In the genomic region with DNA sequence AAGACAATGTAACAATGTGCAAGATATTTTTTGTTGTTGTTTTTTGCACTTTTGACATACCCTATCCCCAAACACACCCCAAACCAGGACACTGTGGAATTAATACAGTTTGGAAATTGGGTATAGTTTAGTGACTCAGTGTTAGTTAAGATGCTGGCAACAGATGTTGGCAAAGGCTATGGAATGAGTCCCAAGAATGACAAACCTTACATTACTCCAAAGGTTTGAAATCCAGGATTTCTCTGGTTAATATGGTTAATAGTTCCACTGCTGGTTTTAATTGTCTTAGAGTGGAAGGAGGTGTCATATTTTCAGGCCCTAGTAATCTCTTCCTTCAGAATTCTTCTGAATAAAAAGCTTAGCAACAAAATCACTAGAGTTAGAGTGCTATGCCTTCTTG, we compare ENCODE assay signal across 8 cellular contexts. TPM values are rescaled to one million over a fixed set of nuclear protein-coding genes. Genes with fewer than 3 reads are reported as not detected.
DNase-seq lines count a peak whose midpoint lies in the region; ATAC-seq and TF ChIP-seq lines count a peak whose summit lies in the region.

No MANE protein-coding gene starts in this region.

- H3K9me2 ChIP-seq in SK-N-SH: no peaks in the 10 kb centered on the region

- H3K4me3 ChIP-seq in SK-N-SH (ENCODE audit: low read depth in 2 of 2, low read length in 1 of 2) (0 out of 4 replicates have a peak overlapping the region, but pooled peaks of 1 of the 2 experiments have one; percentile 2), WI38 (ENCODE audit: low read depth, low read length) (peak overlapping the region; percentile 45), fibroblast of the aortic adventitia (ENCODE audit: low read depth, low read length) (no peak overlapping the region), subcutaneous abdominal adipose tissue (ENCODE audit: low read depth in 1 of 5, low read length in 5 of 5) (peak overlapping the region in 3 of 5 donors; percentile 14 to 54 (median 21))

- H3K27me3 ChIP-seq in SK-N-SH (ENCODE audit: insufficient read depth) (no peaks in the 10 kb centered on the region), subcutaneous abdominal adipose tissue (ENCODE audit: control insufficient read depth in 5 of 5, insufficient read depth in 4 of 5, low read length in 5 of 5) (no peaks in the 10 kb centered on the region)

- H3K27ac Mint-ChIP-seq in chondrocyte (ENCODE audit: unreplicated experiment): no peak overlapping the region

- H3K36me3 ChIP-seq in SK-N-SH (replicated peaks in 1 of 2; ENCODE audit: control insufficient read depth in 1 of 2, insufficient read depth in 2 of 2, low read length in 1 of 2) (peaks cover 0 to under 1% of the 10 kb centered on the region in 2 experiments), subcutaneous abdominal adipose tissue (ENCODE audit: control insufficient read depth in 5 of 5, insufficient read depth in 5 of 5, low read length in 5 of 5) (peaks cover 0 to under 1% (median under 1%) of the 10 kb centered on the region in 5 donors)

- H4K20me1 ChIP-seq in SK-N-SH (ENCODE audit: insufficient read depth): no peaks in the 10 kb centered on the region

- no peaks in the 10 kb centered on the region for H3K9me3 ChIP-seq in SK-N-SH
- H3K9me3 ChIP-seq in subcutaneous abdominal adipose tissue (ENCODE audit: control insufficient read depth in 5 of 5, low read length in 5 of 5): no peaks in the 10 kb centered on the region

- H3K27me3 Mint-ChIP-seq in chondrocyte (ENCODE audit: low read depth): no peaks in the 10 kb centered on the region

- no peak overlapping the region for H3K4me3 Mint-ChIP-seq in chondrocyte (ENCODE audit: unreplicated experiment)

- peaks cover 10 to 37% of the 10 kb centered on the region in 2 experiments for H3K4me1 ChIP-seq in SK-N-SH (ENCODE audit: control insufficient read depth in 1 of 2, insufficient read depth in 2 of 2, low read depth in 1 of 2, low read length in 1 of 2)
- peaks cover 8 to 47% (median 38%) of the 10 kb centered on the region in 5 donors for H3K4me1 ChIP-seq in subcutaneous abdominal adipose tissue (ENCODE audit: control insufficient read depth in 5 of 5, insufficient read depth in 5 of 5, low read length in 5 of 5)

- H3F3A ChIP-seq in SK-N-SH (replicated peaks; ENCODE audit: insufficient read depth): peaks cover 52% of the 10 kb centered on the region

- TF ChIP-seq CTCF in SK-N-SH (IDR thresholded peaks at IDR 0.05): no peak
- no peak for TF ChIP-seq CTCF in WI38 (IDR thresholded peaks at IDR 0.05; ENCODE audit: low read depth, low read length)
- no peak for TF ChIP-seq CTCF in fibroblast of the aortic adventitia (IDR thresholded peaks at IDR 0.05; ENCODE audit: insufficient read depth, low read length)
- no peak for TF ChIP-seq CTCF in chondrocyte (IDR thresholded peaks at IDR 0.05)

- H3K4me1 Mint-ChIP-seq in chondrocyte (ENCODE audit: low read depth): peaks cover 38% of the 10 kb centered on the region

- POLR2A ChIA-PET in SK-N-SH (lab: Yijun Ruan, JAX): no interaction called here

- no peaks in the 10 kb centered on the region for H3K9me3 Mint-ChIP-seq in chondrocyte (ENCODE audit: low read depth)

- H3K79me2 ChIP-seq in SK-N-SH (ENCODE audit: insufficient read depth): peaks cover 25% of the 10 kb centered on the region

- H2AFZ ChIP-seq in SK-N-SH (ENCODE audit: low read depth): no peak overlapping the region

- TF ChIP-seq RAD21 in SK-N-SH (IDR thresholded peaks at IDR 0.05; ENCODE audit: low read length): no peak

- H3K9ac ChIP-seq in SK-N-SH: no peak overlapping the region
- H3K9ac ChIP-seq in subcutaneous abdominal adipose tissue (ENCODE audit: low read length in 5 of 5): peak overlapping the region in 3 of 5 donors; percentile 21 to 58 (median 48)

- no peak for ATAC-seq in SK-N-SH treated with all-trans-retinoic acid at 6 μM for 48 hours
- ATAC-seq in HG02870 (IDR thresholded peaks at IDR 0.05; ENCODE audit: unreplicated experiment): no peak
- ATAC-seq in left lobe of liver: no peak

- peak in 1 of 2 experiments; percentile 42; a peak in 1 of 4 replicates for TF ChIP-seq EP300 in SK-N-SH (IDR thresholded peaks at IDR 0.05; ENCODE audit: borderline replicate concordance in 1 of 2, low read depth in 1 of 2, low read length in 1 of 2)

- peaks cover 2% of the 10 kb centered on the region for H3K36me3 Mint-ChIP-seq in chondrocyte (ENCODE audit: low read depth)

- peak overlapping the region; percentile 74 to 100; a peak in 3 of 4 replicates for H3K27ac ChIP-seq in SK-N-SH (ENCODE audit: low read depth in 2 of 2, low read length in 1 of 2)
- peak overlapping the region; percentile 100 for H3K27ac ChIP-seq in subcutaneous abdominal adipose tissue (ENCODE audit: low read depth, low read length)

- CTCF ChIA-PET in SK-N-SH (lab: Yijun Ruan, JAX): no interaction called here

- no peak for DNase-seq in SK-N-SH
- peak; percentile 82 for DNase-seq in fibroblast of the aortic adventitia (ENCODE audit: low read depth)
- DNase-seq in chondrocyte (ENCODE audit: low spot score): no peak
- DNase-seq in left lobe of liver (ENCODE audit: low spot score): no peak

- peak overlapping the region; percentile 63 for H3K4me2 ChIP-seq in SK-N-SH

TF ChIP-seq in SK-N-SH, 30 proteins besides CTCF, POLR2A, EP300 and RAD21 (continues in another document):
- TF ChIP-seq, protein P1, sequence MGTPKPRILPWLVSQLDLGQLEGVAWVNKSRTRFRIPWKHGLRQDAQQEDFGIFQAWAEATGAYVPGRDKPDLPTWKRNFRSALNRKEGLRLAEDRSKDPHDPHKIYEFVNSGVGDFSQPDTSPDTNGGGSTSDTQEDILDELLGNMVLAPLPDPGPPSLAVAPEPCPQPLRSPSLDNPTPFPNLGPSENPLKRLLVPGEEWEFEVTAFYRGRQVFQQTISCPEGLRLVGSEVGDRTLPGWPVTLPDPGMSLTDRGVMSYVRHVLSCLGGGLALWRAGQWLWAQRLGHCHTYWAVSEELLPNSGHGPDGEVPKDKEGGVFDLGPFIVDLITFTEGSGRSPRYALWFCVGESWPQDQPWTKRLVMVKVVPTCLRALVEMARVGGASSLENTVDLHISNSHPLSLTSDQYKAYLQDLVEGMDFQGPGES (IDR thresholded peaks at IDR 0.05; ENCODE audit: low read depth, low read length): no peak
- TF ChIP-seq, protein P2, sequence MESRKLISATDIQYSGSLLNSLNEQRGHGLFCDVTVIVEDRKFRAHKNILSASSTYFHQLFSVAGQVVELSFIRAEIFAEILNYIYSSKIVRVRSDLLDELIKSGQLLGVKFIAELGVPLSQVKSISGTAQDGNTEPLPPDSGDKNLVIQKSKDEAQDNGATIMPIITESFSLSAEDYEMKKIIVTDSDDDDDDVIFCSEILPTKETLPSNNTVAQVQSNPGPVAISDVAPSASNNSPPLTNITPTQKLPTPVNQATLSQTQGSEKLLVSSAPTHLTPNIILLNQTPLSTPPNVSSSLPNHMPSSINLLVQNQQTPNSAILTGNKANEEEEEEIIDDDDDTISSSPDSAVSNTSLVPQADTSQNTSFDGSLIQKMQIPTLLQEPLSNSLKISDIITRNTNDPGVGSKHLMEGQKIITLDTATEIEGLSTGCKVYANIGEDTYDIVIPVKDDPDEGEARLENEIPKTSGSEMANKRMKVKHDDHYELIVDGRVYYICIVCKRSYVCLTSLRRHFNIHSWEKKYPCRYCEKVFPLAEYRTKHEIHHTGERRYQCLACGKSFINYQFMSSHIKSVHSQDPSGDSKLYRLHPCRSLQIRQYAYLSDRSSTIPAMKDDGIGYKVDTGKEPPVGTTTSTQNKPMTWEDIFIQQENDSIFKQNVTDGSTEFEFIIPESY (IDR thresholded peaks at IDR 0.05; ENCODE audit: borderline replicate concordance, low read depth): peak; percentile 11; the same call in 1 of the 2 replicates

TF ChIP-seq in SK-N-SH treated with all-trans-retinoic acid at 6 μM for 48 hours, 23 proteins besides CTCF, POLR2A, EP300 and RAD21 (continues in another document):
- no peak for TF ChIP-seq ISL1 (CRISPR knock-in tag; IDR thresholded peaks at IDR 0.05)
- no peak for TF ChIP-seq SNAI2 (CRISPR knock-in tag; IDR thresholded peaks at IDR 0.05)
- TF ChIP-seq CSDC2 (CRISPR knock-in tag; IDR thresholded peaks at IDR 0.05): no peak
- no peak for TF ChIP-seq ARNTL (CRISPR knock-in tag; IDR thresholded peaks at IDR 0.05; ENCODE audit: borderline replicate concordance, low read depth)
- no peak for TF ChIP-seq ZNF565 (CRISPR knock-in tag; conservative IDR thresholded peaks at IDR 0.05; ENCODE audit: low read depth)
- no peak for TF ChIP-seq TOX (CRISPR knock-in tag; IDR thresholded peaks at IDR 0.05; ENCODE audit: borderline replicate concordance)
- no peak for TF ChIP-seq OSR1 (CRISPR knock-in tag; IDR thresholded peaks at IDR 0.05)

RNA-seq across cellular contexts. Expression of gene LPXN, which starts 0.8 kb away (rescaled TPM):
- 4.4 and 6.6 TPM in 2 replicates for polyA plus RNA-seq in SK-N-SH (2012; rRNA removed)
- 4.4 and 4.6 TPM in 2 replicates for polyA plus RNA-seq in SK-N-SH (2012; cell fraction: cytosol; rRNA removed)
- 10.1 and 14.1 TPM in 2 replicates for polyA plus RNA-seq in SK-N-SH (2012; cell fraction: nucleus; rRNA removed)
- 1.4 and 14.7 TPM in 2 replicates for total RNA-seq in fibroblast of the aortic adventitia (ENCODE audit: low replicate concordance)
- 3.3 to 4.8 TPM (median 4.5 TPM) in 3 replicates for total RNA-seq in chondrocyte
- 3.4 TPM for total RNA-seq in left lobe of liver

RNA-seq across cellular contexts. Expression of gene ZFP91, which starts 4.0 kb away (rescaled TPM):
- polyA plus RNA-seq in SK-N-SH (2012; rRNA removed): 12.2 and 15.7 TPM in 2 replicates
- polyA plus RNA-seq in SK-N-SH (2012; cell fraction: cytosol; rRNA removed): 17.3 and 21.2 TPM in 2 replicates
- 9.7 and 15.8 TPM in 2 replicates for polyA plus RNA-seq in SK-N-SH (2012; cell fraction: nucleus; rRNA removed)
- total RNA-seq in fibroblast of the aortic adventitia (ENCODE audit: low replicate concordance) (43.7 and 73.4 TPM in 2 replicates), chondrocyte (44.0 to 48.1 TPM (median 46.0 TPM) in 3 replicates), left lobe of liver (19.3 TPM)

RNA-seq across cellular contexts. Expression of gene CNTF, which starts 47.6 kb away (rescaled TPM):
- 0.87 and 1.4 TPM in 2 replicates for polyA plus RNA-seq in SK-N-SH (2012; rRNA removed)
- polyA plus RNA-seq in SK-N-SH (2012; cell fraction: cytosol; rRNA removed): 0.66 and 0.67 TPM in 2 replicates
- 1.2 and 3.4 TPM in 2 replicates for polyA plus RNA-seq in SK-N-SH (2012; cell fraction: nucleus; rRNA removed)
- total RNA-seq in fibroblast of the aortic adventitia (ENCODE audit: low replicate concordance) (0.82 and 1.9 TPM in 2 replicates), chondrocyte (0.92 to 1.3 TPM (median 1.1 TPM) in 3 replicates), left lobe of liver (0.50 TPM)
